ENCODE assay signal across 1 cellular context in the genomic region with DNA sequence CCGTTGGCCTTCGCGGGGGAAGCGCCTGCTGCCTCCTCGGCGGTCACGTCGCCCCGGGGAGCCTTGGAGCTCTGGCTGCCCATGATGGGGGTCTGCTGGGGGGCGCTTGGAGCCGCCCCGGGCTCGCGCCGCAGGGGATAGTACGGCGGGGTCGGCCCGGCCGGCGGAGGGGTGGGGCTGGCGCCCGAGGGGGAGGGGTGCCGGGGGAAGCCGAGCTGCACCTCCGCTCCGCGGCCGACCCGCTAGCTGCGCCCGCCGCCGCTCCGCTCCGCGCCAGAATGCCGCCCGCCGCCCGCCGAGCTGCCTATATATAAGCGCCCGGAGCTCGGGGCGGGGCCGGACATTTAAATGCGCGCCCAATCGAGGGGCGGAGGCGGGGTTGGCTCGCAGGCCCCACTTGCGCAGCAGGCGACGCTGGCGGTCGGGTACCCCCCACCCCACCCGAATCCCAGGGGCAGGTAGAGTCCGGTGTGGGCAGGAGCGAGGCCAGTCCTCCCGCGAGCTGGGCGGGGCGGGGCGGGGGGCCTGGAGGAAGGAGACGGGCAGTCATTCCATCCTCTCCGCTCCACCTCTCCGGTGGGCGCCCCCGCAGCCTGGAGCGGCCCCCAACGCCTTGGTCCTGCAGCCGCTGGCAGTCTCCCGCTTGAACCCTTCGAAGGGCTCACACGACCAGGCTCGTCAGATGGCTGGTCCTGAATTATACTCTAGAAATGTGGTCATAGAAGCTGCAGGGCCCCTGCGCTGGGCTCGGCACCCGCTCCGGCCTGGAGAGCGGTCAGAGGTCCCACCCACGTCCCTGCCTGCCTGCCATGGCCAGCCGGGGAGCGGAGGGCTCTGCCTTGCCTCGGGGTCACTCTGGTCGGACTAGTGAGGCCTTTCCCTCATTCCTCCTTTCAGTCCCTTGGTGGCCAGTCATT.
TF ChIP-seq lines count a peak whose summit lies in the region.

A gene with protein sequence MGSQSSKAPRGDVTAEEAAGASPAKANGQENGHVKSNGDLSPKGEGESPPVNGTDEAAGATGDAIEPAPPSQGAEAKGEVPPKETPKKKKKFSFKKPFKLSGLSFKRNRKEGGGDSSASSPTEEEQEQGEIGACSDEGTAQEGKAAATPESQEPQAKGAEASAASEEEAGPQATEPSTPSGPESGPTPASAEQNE (minus strand): TSS at position 283 of the 917 bp plus-strand sequence. CDS start 200 bp downstream, at position 83.

TF ChIP-seq in HepG2, 621 proteins besides CTCF, POLR2A, EP300 and RAD21 (continued from another document and continues in another):
- TF ChIP-seq, protein P1, sequence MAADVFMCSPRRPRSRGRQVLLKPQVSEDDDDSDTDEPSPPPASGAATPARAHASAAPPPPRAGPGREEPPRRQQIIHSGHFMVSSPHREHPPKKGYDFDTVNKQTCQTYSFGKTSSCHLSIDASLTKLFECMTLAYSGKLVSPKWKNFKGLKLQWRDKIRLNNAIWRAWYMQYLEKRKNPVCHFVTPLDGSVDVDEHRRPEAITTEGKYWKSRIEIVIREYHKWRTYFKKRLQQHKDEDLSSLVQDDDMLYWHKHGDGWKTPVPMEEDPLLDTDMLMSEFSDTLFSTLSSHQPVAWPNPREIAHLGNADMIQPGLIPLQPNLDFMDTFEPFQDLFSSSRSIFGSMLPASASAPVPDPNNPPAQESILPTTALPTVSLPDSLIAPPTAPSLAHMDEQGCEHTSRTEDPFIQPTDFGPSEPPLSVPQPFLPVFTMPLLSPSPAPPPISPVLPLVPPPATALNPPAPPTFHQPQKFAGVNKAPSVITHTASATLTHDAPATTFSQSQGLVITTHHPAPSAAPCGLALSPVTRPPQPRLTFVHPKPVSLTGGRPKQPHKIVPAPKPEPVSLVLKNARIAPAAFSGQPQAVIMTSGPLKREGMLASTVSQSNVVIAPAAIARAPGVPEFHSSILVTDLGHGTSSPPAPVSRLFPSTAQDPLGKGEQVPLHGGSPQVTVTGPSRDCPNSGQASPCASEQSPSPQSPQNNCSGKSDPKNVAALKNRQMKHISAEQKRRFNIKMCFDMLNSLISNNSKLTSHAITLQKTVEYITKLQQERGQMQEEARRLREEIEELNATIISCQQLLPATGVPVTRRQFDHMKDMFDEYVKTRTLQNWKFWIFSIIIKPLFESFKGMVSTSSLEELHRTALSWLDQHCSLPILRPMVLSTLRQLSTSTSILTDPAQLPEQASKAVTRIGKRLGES (CRISPR knock-in tag; IDR thresholded peaks at IDR 0.05; ENCODE audit: borderline replicate concordance) = no peak
- TF ChIP-seq PAX8 (CRISPR knock-in tag; IDR thresholded peaks at IDR 0.05; ENCODE audit: borderline replicate concordance) (no peak), YEATS4 (CRISPR knock-in tag; IDR thresholded peaks at IDR 0.05; ENCODE audit: borderline replicate concordance) (peak; percentile 46; the same call in 1 of the 2 replicates), ZBTB20 (CRISPR knock-in tag; IDR thresholded peaks at IDR 0.05; ENCODE audit: borderline replicate concordance, low read depth) (no peak), SNAI1 (CRISPR knock-in tag; IDR thresholded peaks at IDR 0.05; ENCODE audit: borderline replicate concordance) (no peak), REPIN1 (CRISPR knock-in tag; IDR thresholded peaks at IDR 0.05; ENCODE audit: borderline replicate concordance, low read depth) (no peak), SAP130 (CRISPR knock-in tag; IDR thresholded peaks at IDR 0.05; ENCODE audit: low read depth) (peak; percentile 51), PLRG1 (conservative IDR thresholded peaks at IDR 0.05) (no peak), ATRX (CRISPR knock-in tag; IDR thresholded peaks at IDR 0.05; ENCODE audit: borderline replicate concordance) (no peak), PCBP2 (optimal IDR thresholded peaks at IDR 0.05; ENCODE audit: low read depth, low read length, poor library complexity, severe bottlenecking) (no peak), ZNF260 (CRISPR knock-in tag; IDR thresholded peaks at IDR 0.05; ENCODE audit: borderline replicate concordance, low read depth) (no peak), MEIS2 (CRISPR knock-in tag; IDR thresholded peaks at IDR 0.05) (no peak; the same call in 1 of the 2 replicates), ZNF138 (CRISPR knock-in tag; IDR thresholded peaks at IDR 0.05; ENCODE audit: low read depth) (peak; percentile 16; the same call in 1 of the 2 replicates), CC2D1A (CRISPR knock-in tag; IDR thresholded peaks at IDR 0.05) (no peak), ARID2 (CRISPR knock-in tag; IDR thresholded peaks at IDR 0.05; ENCODE audit: borderline replicate concordance) (no peak), DNMT3B (CRISPR knock-in tag; conservative IDR thresholded peaks at IDR 0.05) (no peak), SP5 (CRISPR knock-in tag; IDR thresholded peaks at IDR 0.05; ENCODE audit: borderline replicate concordance, low read depth) (no peak), RORA (CRISPR knock-in tag; IDR thresholded peaks at IDR 0.05) (no peak), ZNF333 (CRISPR knock-in tag; IDR thresholded peaks at IDR 0.05; ENCODE audit: borderline replicate concordance) (no peak), ZNF33B (CRISPR knock-in tag; IDR thresholded peaks at IDR 0.05) (no peak), HMGA1 (CRISPR knock-in tag; conservative IDR thresholded peaks at IDR 0.05) (no peak), ZNF383 (CRISPR knock-in tag; IDR thresholded peaks at IDR 0.05; ENCODE audit: borderline replicate concordance) (no peak)
- TF ChIP-seq, protein P2, sequence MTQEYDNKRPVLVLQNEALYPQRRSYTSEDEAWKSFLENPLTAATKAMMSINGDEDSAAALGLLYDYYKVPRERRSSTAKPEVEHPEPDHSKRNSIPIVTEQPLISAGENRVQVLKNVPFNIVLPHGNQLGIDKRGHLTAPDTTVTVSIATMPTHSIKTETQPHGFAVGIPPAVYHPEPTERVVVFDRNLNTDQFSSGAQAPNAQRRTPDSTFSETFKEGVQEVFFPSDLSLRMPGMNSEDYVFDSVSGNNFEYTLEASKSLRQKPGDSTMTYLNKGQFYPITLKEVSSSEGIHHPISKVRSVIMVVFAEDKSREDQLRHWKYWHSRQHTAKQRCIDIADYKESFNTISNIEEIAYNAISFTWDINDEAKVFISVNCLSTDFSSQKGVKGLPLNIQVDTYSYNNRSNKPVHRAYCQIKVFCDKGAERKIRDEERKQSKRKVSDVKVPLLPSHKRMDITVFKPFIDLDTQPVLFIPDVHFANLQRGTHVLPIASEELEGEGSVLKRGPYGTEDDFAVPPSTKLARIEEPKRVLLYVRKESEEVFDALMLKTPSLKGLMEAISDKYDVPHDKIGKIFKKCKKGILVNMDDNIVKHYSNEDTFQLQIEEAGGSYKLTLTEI (CRISPR knock-in tag; conservative IDR thresholded peaks at IDR 0.05) = no peak
- TF ChIP-seq, protein P3, sequence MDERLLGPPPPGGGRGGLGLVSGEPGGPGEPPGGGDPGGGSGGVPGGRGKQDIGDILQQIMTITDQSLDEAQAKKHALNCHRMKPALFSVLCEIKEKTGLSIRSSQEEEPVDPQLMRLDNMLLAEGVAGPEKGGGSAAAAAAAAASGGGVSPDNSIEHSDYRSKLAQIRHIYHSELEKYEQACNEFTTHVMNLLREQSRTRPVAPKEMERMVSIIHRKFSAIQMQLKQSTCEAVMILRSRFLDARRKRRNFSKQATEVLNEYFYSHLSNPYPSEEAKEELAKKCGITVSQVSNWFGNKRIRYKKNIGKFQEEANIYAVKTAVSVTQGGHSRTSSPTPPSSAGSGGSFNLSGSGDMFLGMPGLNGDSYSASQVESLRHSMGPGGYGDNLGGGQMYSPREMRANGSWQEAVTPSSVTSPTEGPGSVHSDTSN (CRISPR knock-in tag; IDR thresholded peaks at IDR 0.05) = no peak
- TF ChIP-seq, protein P4, sequence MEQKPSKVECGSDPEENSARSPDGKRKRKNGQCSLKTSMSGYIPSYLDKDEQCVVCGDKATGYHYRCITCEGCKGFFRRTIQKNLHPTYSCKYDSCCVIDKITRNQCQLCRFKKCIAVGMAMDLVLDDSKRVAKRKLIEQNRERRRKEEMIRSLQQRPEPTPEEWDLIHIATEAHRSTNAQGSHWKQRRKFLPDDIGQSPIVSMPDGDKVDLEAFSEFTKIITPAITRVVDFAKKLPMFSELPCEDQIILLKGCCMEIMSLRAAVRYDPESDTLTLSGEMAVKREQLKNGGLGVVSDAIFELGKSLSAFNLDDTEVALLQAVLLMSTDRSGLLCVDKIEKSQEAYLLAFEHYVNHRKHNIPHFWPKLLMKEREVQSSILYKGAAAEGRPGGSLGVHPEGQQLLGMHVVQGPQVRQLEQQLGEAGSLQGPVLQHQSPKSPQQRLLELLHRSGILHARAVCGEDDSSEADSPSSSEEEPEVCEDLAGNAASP (CRISPR knock-in tag; IDR thresholded peaks at IDR 0.05; ENCODE audit: borderline replicate concordance) = no peak
- TF ChIP-seq, protein P5, sequence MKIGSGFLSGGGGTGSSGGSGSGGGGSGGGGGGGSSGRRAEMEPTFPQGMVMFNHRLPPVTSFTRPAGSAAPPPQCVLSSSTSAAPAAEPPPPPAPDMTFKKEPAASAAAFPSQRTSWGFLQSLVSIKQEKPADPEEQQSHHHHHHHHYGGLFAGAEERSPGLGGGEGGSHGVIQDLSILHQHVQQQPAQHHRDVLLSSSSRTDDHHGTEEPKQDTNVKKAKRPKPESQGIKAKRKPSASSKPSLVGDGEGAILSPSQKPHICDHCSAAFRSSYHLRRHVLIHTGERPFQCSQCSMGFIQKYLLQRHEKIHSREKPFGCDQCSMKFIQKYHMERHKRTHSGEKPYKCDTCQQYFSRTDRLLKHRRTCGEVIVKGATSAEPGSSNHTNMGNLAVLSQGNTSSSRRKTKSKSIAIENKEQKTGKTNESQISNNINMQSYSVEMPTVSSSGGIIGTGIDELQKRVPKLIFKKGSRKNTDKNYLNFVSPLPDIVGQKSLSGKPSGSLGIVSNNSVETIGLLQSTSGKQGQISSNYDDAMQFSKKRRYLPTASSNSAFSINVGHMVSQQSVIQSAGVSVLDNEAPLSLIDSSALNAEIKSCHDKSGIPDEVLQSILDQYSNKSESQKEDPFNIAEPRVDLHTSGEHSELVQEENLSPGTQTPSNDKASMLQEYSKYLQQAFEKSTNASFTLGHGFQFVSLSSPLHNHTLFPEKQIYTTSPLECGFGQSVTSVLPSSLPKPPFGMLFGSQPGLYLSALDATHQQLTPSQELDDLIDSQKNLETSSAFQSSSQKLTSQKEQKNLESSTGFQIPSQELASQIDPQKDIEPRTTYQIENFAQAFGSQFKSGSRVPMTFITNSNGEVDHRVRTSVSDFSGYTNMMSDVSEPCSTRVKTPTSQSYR (CRISPR knock-in tag; IDR thresholded peaks at IDR 0.05; ENCODE audit: borderline replicate concordance) = peak; percentile 41; the same call in 1 of the 2 replicates
- TF ChIP-seq, protein P6, sequence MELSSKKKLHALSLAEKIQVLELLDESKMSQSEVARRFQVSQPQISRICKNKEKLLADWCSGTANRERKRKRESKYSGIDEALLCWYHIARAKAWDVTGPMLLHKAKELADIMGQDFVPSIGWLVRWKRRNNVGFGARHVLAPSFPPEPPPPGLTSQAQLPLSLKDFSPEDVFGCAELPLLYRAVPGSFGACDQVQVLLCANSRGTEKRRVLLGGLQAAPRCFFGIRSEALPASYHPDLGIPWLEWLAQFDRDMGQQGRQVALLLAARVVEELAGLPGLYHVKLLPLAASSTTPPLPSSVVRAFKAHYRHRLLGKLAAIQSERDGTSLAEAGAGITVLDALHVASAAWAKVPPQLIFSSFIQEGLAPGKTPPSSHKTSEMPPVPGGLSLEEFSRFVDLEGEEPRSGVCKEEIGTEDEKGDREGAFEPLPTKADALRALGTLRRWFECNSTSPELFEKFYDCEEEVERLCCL (CRISPR knock-in tag; IDR thresholded peaks at IDR 0.05; ENCODE audit: borderline replicate concordance) = no peak
- TF ChIP-seq, protein P7, sequence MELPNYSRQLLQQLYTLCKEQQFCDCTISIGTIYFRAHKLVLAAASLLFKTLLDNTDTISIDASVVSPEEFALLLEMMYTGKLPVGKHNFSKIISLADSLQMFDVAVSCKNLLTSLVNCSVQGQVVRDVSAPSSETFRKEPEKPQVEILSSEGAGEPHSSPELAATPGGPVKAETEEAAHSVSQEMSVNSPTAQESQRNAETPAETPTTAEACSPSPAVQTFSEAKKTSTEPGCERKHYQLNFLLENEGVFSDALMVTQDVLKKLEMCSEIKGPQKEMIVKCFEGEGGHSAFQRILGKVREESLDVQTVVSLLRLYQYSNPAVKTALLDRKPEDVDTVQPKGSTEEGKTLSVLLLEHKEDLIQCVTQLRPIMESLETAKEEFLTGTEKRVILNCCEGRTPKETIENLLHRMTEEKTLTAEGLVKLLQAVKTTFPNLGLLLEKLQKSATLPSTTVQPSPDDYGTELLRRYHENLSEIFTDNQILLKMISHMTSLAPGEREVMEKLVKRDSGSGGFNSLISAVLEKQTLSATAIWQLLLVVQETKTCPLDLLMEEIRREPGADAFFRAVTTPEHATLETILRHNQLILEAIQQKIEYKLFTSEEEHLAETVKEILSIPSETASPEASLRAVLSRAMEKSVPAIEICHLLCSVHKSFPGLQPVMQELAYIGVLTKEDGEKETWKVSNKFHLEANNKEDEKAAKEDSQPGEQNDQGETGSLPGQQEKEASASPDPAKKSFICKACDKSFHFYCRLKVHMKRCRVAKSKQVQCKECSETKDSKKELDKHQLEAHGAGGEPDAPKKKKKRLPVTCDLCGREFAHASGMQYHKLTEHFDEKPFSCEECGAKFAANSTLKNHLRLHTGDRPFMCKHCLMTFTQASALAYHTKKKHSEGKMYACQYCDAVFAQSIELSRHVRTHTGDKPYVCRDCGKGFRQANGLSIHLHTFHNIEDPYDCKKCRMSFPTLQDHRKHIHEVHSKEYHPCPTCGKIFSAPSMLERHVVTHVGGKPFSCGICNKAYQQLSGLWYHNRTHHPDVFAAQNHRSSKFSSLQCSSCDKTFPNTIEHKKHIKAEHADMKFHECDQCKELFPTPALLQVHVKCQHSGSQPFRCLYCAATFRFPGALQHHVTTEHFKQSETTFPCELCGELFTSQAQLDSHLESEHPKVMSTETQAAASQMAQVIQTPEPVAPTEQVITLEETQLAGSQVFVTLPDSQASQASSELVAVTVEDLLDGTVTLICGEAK (IDR thresholded peaks at IDR 0.05) = no peak
- TF ChIP-seq, protein P7 (CRISPR knock-in tag; IDR thresholded peaks at IDR 0.05) = no peak; the same call in 1 of the 2 replicates
